ENCODE assay signal across 32 cellular contexts in genomic region chr2:96092896-96093295, GRCh38. TPM values are rescaled to one million over a fixed set of nuclear protein-coding genes. Genes with fewer than 3 reads are reported as not detected.
DNase-seq lines count a peak whose midpoint lies in the region; ATAC-seq and TF ChIP-seq lines count a peak whose summit lies in the region.
"Had no signal": no experiment of that assay in that cellular context is flagged by ENCODE, and none has a peak within 500 bp of the region (broad histone marks: within the 10 kb centered on the region; RNA-seq: fewer than 3 reads in every experiment).

No MANE protein-coding gene starts in this region.

- H3K36me3 ChIP-seq in colonic mucosa (no peaks in the 10 kb centered on the region), spleen (no peaks in the 10 kb centered on the region)
- H3K36me3 ChIP-seq: cardiac muscle cell, vagina, WERI-Rb-1 had no signal

- ATAC-seq in HG02981 (IDR thresholded peaks at IDR 0.05; ENCODE audit: unreplicated experiment), result no peak
- ATAC-seq: activated CD8-positive, alpha-beta T cell treated with anti-CD3 and anti-CD28 coated beads for 36 hours; HepG2; stimulated activated naive B cell treated with anti-CD40 and anti-IgM and Interleukin-4, amounts not matched to agents 10 μg/mL and 1 μg/mL and 100 μg/mL, for 72 hours had no signal

- H3K27me3 ChIP-seq in colonic mucosa (no peaks in the 10 kb centered on the region), spleen (replicated peaks in 1 of 7) (no peaks in the 10 kb centered on the region)
- H3K27me3 ChIP-seq: cardiac muscle cell, vagina had no signal

- H3K9ac ChIP-seq in colonic mucosa (ENCODE audit: low read depth in 2 of 2, low read length in 2 of 2), result no peak overlapping the region

- peaks cover 15% of the 10 kb centered on the region for H3K9me3 Mint-ChIP-seq in nephron progenitor cell
- no peaks in the 10 kb centered on the region for H3K9me3 Mint-ChIP-seq in activated T-helper 2 cell treated with anti-CD3 and anti-CD28 coated beads, Interferon-gamma antibody, Interleukin-2, Interleukin-4, amounts not matched to agents 10 μg/mL and 5 μg/mL and 100 μg/mL, durations not matched to agents 14 hours and 24 hours and 36 hours
- H3K9me3 Mint-ChIP-seq: activated CD8-positive, alpha-beta T cell treated with anti-CD3 and anti-CD28 coated beads for 36 hours; activated naive CD4-positive, alpha-beta T cell treated with anti-CD3 and anti-CD28 coated beads, Interleukin-2, amount 50 U/mL, for 24 hours; memory B cell; stimulated activated naive B cell treated with anti-CD40 and anti-IgM and Interleukin-4, amounts not matched to agents 10 μg/mL and 1 μg/mL and 100 μg/mL, for 72 hours had no signal

- no peak for TF ChIP-seq POLR2A in spleen (IDR thresholded peaks at IDR 0.05)

- intact Hi-C loops in colonic mucosa (cut with DNase I), result no loop called here
- intact Hi-C loops in spleen (cut with DNase I; ENCODE audit: low total_unique reads), result no loop called here
- intact Hi-C loops in activated T-helper 2 cell treated with anti-CD3 and anti-CD28 coated beads, Interferon-gamma antibody, Interleukin-2, Interleukin-4, amounts not matched to agents 10 μg/mL and 5 μg/mL and 100 μg/mL, durations not matched to agents 14 hours and 24 hours and 36 hours (cut with micrococcal nuclease), result no loop called here

- H3K4me3 ChIP-seq in colonic mucosa (no peak overlapping the region), spleen (no peak overlapping the region)
- H3K4me3 ChIP-seq: cardiac muscle cell, vagina had no signal

- H3K27ac ChIP-seq in colonic mucosa, result no peak overlapping the region
- H3K27ac ChIP-seq in spleen, result no peak overlapping the region
- H3K27ac ChIP-seq: C4-2B, cardiac muscle cell, HL-60, vagina, WERI-Rb-1 had no signal

- H3K4me3 Mint-ChIP-seq in nephron progenitor cell, result no peak overlapping the region
- no peak overlapping the region for H3K4me3 Mint-ChIP-seq in activated T-helper 2 cell treated with anti-CD3 and anti-CD28 coated beads, Interferon-gamma antibody, Interleukin-2, Interleukin-4, amounts not matched to agents 10 μg/mL and 5 μg/mL and 100 μg/mL, durations not matched to agents 14 hours and 24 hours and 36 hours (ENCODE audit: low read depth)
- H3K4me3 Mint-ChIP-seq: activated CD8-positive, alpha-beta T cell treated with anti-CD3 and anti-CD28 coated beads for 36 hours; activated naive CD4-positive, alpha-beta T cell treated with anti-CD3 and anti-CD28 coated beads, Interleukin-2, amount 50 U/mL, for 24 hours; memory B cell; stimulated activated naive B cell treated with anti-CD40 and anti-IgM and Interleukin-4, amounts not matched to agents 10 μg/mL and 1 μg/mL and 100 μg/mL, for 72 hours had no signal

- H3K9me3 ChIP-seq in colonic mucosa, result no peaks in the 10 kb centered on the region
- H3K9me3 ChIP-seq in spleen, result no peaks in the 10 kb centered on the region
- H3K9me3 ChIP-seq: vagina had no signal

- 38 to 76% (median 67%) methylated on average over 3 of the region's 3 CpGs for WGBS in spleen, 5 donors

- peak; percentile 34 for DNase-seq in activated effector memory CD4-positive, alpha-beta T cell treated with anti-CD3 and anti-CD28 coated beads, Interleukin-2, amount 50 U/mL, for 16 hours
- DNase-seq in activated effector memory CD4-positive, alpha-beta T cell treated with Interleukin-2 at 50 U/mL for 16 hours, result no peak
- DNase-seq in ELF-1 (ENCODE audit: low read depth, low spot score) (peak; percentile 0), colonic mucosa (peak; percentile 10), spleen (peak; percentile 37), nephron progenitor cell (no peak)
- no peak for DNase-seq in activated T-helper 2 cell treated with anti-CD3 and anti-CD28 coated beads, Interferon-gamma antibody, Interleukin-2, Interleukin-4, amounts not matched to agents 10 μg/mL and 5 μg/mL and 100 μg/mL, durations not matched to agents 14 hours and 24 hours and 36 hours (ENCODE audit: low spot score)
- DNase-seq: activated CD8-positive, alpha-beta T cell treated with anti-CD3 and anti-CD28 coated beads for 36 hours; activated T-cell treated with anti-CD3 and anti-CD28 coated beads, Interleukin-2, amount 50 U/mL, for 48 hours; Kasumi-1; NCI-H1105 treated with DMSO at 0.1 percent for 48 hours; NCI-H2081 treated with DMSO at 0.1 percent for 48 hours; NCI-H345; SHP77; stimulated activated CD4-positive, alpha-beta T cell treated with anti-CD3 and anti-CD28 coated beads, Interleukin-4, amount 100 ng/mL, for 1 hour; stimulated activated naive B cell treated with anti-CD40 and anti-IgM and Interleukin-4, amounts not matched to agents 10 μg/mL and 1 μg/mL and 100 μg/mL, for 72 hours had no signal

- peaks cover 34% of the 10 kb centered on the region for H3K4me1 Mint-ChIP-seq in nephron progenitor cell
- no peaks in the 10 kb centered on the region for H3K4me1 Mint-ChIP-seq in activated T-helper 2 cell treated with anti-CD3 and anti-CD28 coated beads, Interferon-gamma antibody, Interleukin-2, Interleukin-4, amounts not matched to agents 10 μg/mL and 5 μg/mL and 100 μg/mL, durations not matched to agents 14 hours and 24 hours and 36 hours (ENCODE audit: low read depth)
- H3K4me1 Mint-ChIP-seq: activated naive CD4-positive, alpha-beta T cell treated with anti-CD3 and anti-CD28 coated beads, Interleukin-2, amount 50 U/mL, for 24 hours; memory B cell; stimulated activated naive B cell treated with anti-CD40 and anti-IgM and Interleukin-4, amounts not matched to agents 10 μg/mL and 1 μg/mL and 100 μg/mL, for 72 hours had no signal

- H3K27me3 Mint-ChIP-seq in nephron progenitor cell (ENCODE audit: low read depth, poor library complexity), result no peaks in the 10 kb centered on the region
- H3K27me3 Mint-ChIP-seq in activated T-helper 2 cell treated with anti-CD3 and anti-CD28 coated beads, Interferon-gamma antibody, Interleukin-2, Interleukin-4, amounts not matched to agents 10 μg/mL and 5 μg/mL and 100 μg/mL, durations not matched to agents 14 hours and 24 hours and 36 hours (ENCODE audit: low read depth), result peaks cover 15% of the 10 kb centered on the region
- H3K27me3 Mint-ChIP-seq: activated naive CD4-positive, alpha-beta T cell treated with anti-CD3 and anti-CD28 coated beads, Interleukin-2, amount 50 U/mL, for 24 hours had no signal

- H3K36me3 Mint-ChIP-seq in nephron progenitor cell (ENCODE audit: low read depth), result no peaks in the 10 kb centered on the region
- no peaks in the 10 kb centered on the region for H3K36me3 Mint-ChIP-seq in activated T-helper 2 cell treated with anti-CD3 and anti-CD28 coated beads, Interferon-gamma antibody, Interleukin-2, Interleukin-4, amounts not matched to agents 10 μg/mL and 5 μg/mL and 100 μg/mL, durations not matched to agents 14 hours and 24 hours and 36 hours (ENCODE audit: low read depth)
- H3K36me3 Mint-ChIP-seq: activated naive CD4-positive, alpha-beta T cell treated with anti-CD3 and anti-CD28 coated beads, Interleukin-2, amount 50 U/mL, for 24 hours; stimulated activated naive B cell treated with anti-CD40 and anti-IgM and Interleukin-4, amounts not matched to agents 10 μg/mL and 1 μg/mL and 100 μg/mL, for 72 hours had no signal

- no peak overlapping the region for H3K27ac Mint-ChIP-seq in nephron progenitor cell
- H3K27ac Mint-ChIP-seq in activated T-helper 2 cell treated with anti-CD3 and anti-CD28 coated beads, Interferon-gamma antibody, Interleukin-2, Interleukin-4, amounts not matched to agents 10 μg/mL and 5 μg/mL and 100 μg/mL, durations not matched to agents 14 hours and 24 hours and 36 hours, result no peak overlapping the region
- H3K27ac Mint-ChIP-seq: activated CD8-positive, alpha-beta T cell treated with anti-CD3 and anti-CD28 coated beads for 36 hours; activated naive CD4-positive, alpha-beta T cell treated with anti-CD3 and anti-CD28 coated beads, Interleukin-2, amount 50 U/mL, for 24 hours; memory B cell; stimulated activated naive B cell treated with anti-CD40 and anti-IgM and Interleukin-4, amounts not matched to agents 10 μg/mL and 1 μg/mL and 100 μg/mL, for 72 hours had no signal

- TF ChIP-seq CTCF in colonic mucosa (IDR thresholded peaks at IDR 0.05) (no peak), spleen (IDR thresholded peaks at IDR 0.05 in 8 of 11, conservative IDR thresholded peaks at IDR 0.05 in 3 of 11) (no peak), nephron progenitor cell (IDR thresholded peaks at IDR 0.05) (no peak)

- peaks cover 7% of the 10 kb centered on the region for H3K4me1 ChIP-seq in colonic mucosa
- peaks cover 0 to 32% (median 13%) of the 10 kb centered on the region in 6 donors for H3K4me1 ChIP-seq in spleen

RNA-seq across cellular contexts. Expression of gene ADRA2B, which starts 23.5 kb away (rescaled TPM):
- total RNA-seq in colonic mucosa (under 1 TPM; 0.54 to 0.90 TPM), spleen (10 to 100 TPM in 3 of 7 donors, 1 to 10 TPM in 4; 3.1 to 14.2 (median 9.0) TPM)
- 1 to 10 TPM; 1.8 to 4.2 (median 1.8) TPM for polyA plus RNA-seq in spleen
- 0.09 and 0.21 TPM in 2 replicates for total RNA-seq in activated T-helper 2 cell treated with anti-CD3 and anti-CD28 coated beads, Interferon-gamma antibody, Interleukin-2, Interleukin-4, amounts not matched to agents 10 μg/mL and 5 μg/mL and 100 μg/mL, durations not matched to agents 14 hours and 24 hours and 36 hours
- total RNA-seq: Daoy, H4, HepG2, renal cortical epithelial cell, temporal lobe had no signal
- polyA plus RNA-seq: HepG2 had no signal

RNA-seq across cellular contexts. Expression of gene ASTL, which starts 45.4 kb away (rescaled TPM):
- total RNA-seq in colonic mucosa (under 1 TPM in 1 of 2 donors, not detected in 1; 0.82 TPM), spleen (1 to 10 TPM in 2 of 7 donors, under 1 TPM in 4, not detected in 1; 0.49 to 2.2 (median 0.72) TPM)
- under 1 TPM; 0.24 to 0.33 (median 0.29) TPM for polyA plus RNA-seq in spleen
- 1.3 and 1.5 TPM in 2 replicates for total RNA-seq in activated T-helper 2 cell treated with anti-CD3 and anti-CD28 coated beads, Interferon-gamma antibody, Interleukin-2, Interleukin-4, amounts not matched to agents 10 μg/mL and 5 μg/mL and 100 μg/mL, durations not matched to agents 14 hours and 24 hours and 36 hours
- total RNA-seq: cardiac muscle cell, Daoy, dermis microvascular lymphatic vessel endothelial cell, H4, HepG2, kidney epithelial cell, renal cortical epithelial cell, temporal lobe, vagina had no signal
- polyA plus RNA-seq: aorta, cardiac muscle cell, HepG2 had no signal

RNA-seq across cellular contexts. Expression of gene DUSP2, which starts 52.3 kb away (rescaled TPM):
- total RNA-seq in colonic mucosa (1 to 10 TPM; 1.6 to 5.1 TPM), spleen (10 to 100 TPM; 27.2 to 88.0 (median 45.0) TPM)
- polyA plus RNA-seq in spleen, result 10 to 100 TPM; 24.2 to 60.8 (median 47.6) TPM
- total RNA-seq in activated T-helper 2 cell treated with anti-CD3 and anti-CD28 coated beads, Interferon-gamma antibody, Interleukin-2, Interleukin-4, amounts not matched to agents 10 μg/mL and 5 μg/mL and 100 μg/mL, durations not matched to agents 14 hours and 24 hours and 36 hours, result 238 and 260 TPM in 2 replicates
- total RNA-seq: HepG2 had no signal
- polyA plus RNA-seq: HepG2 had no signal

RNA-seq across cellular contexts. Expression of gene GPAT2, which starts 58.2 kb away (rescaled TPM):
- total RNA-seq in colonic mucosa (1 to 10 TPM; 2.4 to 6.6 TPM), spleen (10 to 100 TPM in 2 of 7 donors, 1 to 10 TPM in 5; 3.7 to 12.5 (median 8.8) TPM)
- polyA plus RNA-seq in spleen, result 1 to 10 TPM; 3.9 to 5.0 (median 4.7) TPM
- 18.0 and 19.1 TPM in 2 replicates for total RNA-seq in activated T-helper 2 cell treated with anti-CD3 and anti-CD28 coated beads, Interferon-gamma antibody, Interleukin-2, Interleukin-4, amounts not matched to agents 10 μg/mL and 5 μg/mL and 100 μg/mL, durations not matched to agents 14 hours and 24 hours and 36 hours
- total RNA-seq: Daoy, H4, HepG2 had no signal
- polyA plus RNA-seq: HepG2 had no signal

Comparison
In these comparisons a context has a peak if more than half of its experiments do, and no peak if none do; other contexts are left out.
1. DNase-seq: peak in activated effector memory CD4-positive, alpha-beta T cell treated with anti-CD3 and anti-CD28 coated beads, Interleukin-2, amount 50 U/mL, for 16 hours (single experiment), ELF-1 (single experiment), colonic mucosa (single experiment) and spleen (single experiment); none in activated effector memory CD4-positive, alpha-beta T cell treated with Interleukin-2 at 50 U/mL for 16 hours (single experiment), nephron progenitor cell (single experiment) and activated T-helper 2 cell treated with anti-CD3 and anti-CD28 coated beads, Interferon-gamma antibody, Interleukin-2, Interleukin-4, amounts not matched to agents 10 μg/mL and 5 μg/mL and 100 μg/mL, durations not matched to agents 14 hours and 24 hours and 36 hours (single experiment).
2. RNA of gene DUSP2, which starts 52.3 kb away (total RNA-seq): 238 to 260 TPM in activated T-helper 2 cell treated with anti-CD3 and anti-CD28 coated beads, Interferon-gamma antibody, Interleukin-2, Interleukin-4, amounts not matched to agents 10 μg/mL and 5 μg/mL and 100 μg/mL, durations not matched to agents 14 hours and 24 hours and 36 hours and 27.2 to 88.0 TPM in spleen; 1.6 to 5.1 TPM in colonic mucosa; every median in the first group is over 4 times any median in the second.